ENCODE assay signal across 8 cellular contexts in genomic region chr1:28329395-28330153, GRCh38. TPM values are rescaled to one million over a fixed set of nuclear protein-coding genes. Genes with fewer than 3 reads are reported as not detected.
DNase-seq lines count a peak whose midpoint lies in the region; ATAC-seq and TF ChIP-seq lines count a peak whose summit lies in the region.

No MANE protein-coding gene starts in this region.

- no peak overlapping the region for H2BK12ac ChIP-seq in neuronal stem cell (ENCODE audit: low read length)

- peak overlapping the region; percentile 14; the same call in 1 of the 2 replicates for H3K23ac ChIP-seq in IMR-90 (ENCODE audit: low read depth, low read length)
- no peak overlapping the region for H3K23ac ChIP-seq in neuronal stem cell (ENCODE audit: low read depth, low read length, poor library complexity)

- peak overlapping the region; percentile 1 for H4K5ac ChIP-seq in IMR-90 (ENCODE audit: low read depth, low read length)

- TF ChIP-seq RAD21 in IMR-90 (IDR thresholded peaks at IDR 0.05; ENCODE audit: low read length) = no peak

- peak overlapping the region; percentile 96 for H3K56ac ChIP-seq in IMR-90 (ENCODE audit: extremely low read depth, insufficient read depth, low read length)

- H3K18ac ChIP-seq in IMR-90 (ENCODE audit: low read depth, low read length) (no peak overlapping the region), neuronal stem cell (ENCODE audit: low read length) (no peak overlapping the region)

- dilution Hi-C loops in IMR-90 (cut with HindIII; ENCODE audit: low sequenced_read_pairs, unreplicated experiment) = no loop called here

- H2AK9ac ChIP-seq in IMR-90 (replicated peaks; ENCODE audit: low read depth, low read length, poor library complexity) = peak overlapping the region; percentile 94

- H2BK15ac ChIP-seq in IMR-90 (ENCODE audit: low read depth, low read length) = no peak overlapping the region; the same call in 2 of the 3 replicates
- H2BK15ac ChIP-seq in neuronal stem cell (ENCODE audit: low read length) = no peak overlapping the region

- peaks cover 11 to 24% of the 10 kb centered on the region in 2 experiments for H3K79me1 ChIP-seq in IMR-90 (ENCODE audit: low read depth in 1 of 2, low read length in 2 of 2)
- peaks cover 6% of the 10 kb centered on the region for H3K79me1 ChIP-seq in neuronal stem cell (ENCODE audit: low read depth, low read length)

- CTCF ChIA-PET in IMR-90 (lab: Yijun Ruan, JAX) = interaction anchor here (0.5 to 1.7 kb wide), 3 partner anchors 11 to 106 kb away, joined by 3 to 7 read pairs (median 3); no protein-coding TSS in a partner anchor
- CTCF ChIA-PET in activated CD4-positive, alpha-beta memory T cell treated with anti-CD3 and anti-CD28 coated beads for 36 hours (lab: Charles Lee) = interaction anchor here (0.6 to 5.6 kb wide), 6 partner anchors 12 to 421 kb away, joined by 3 to 50 read pairs (median 4); no protein-coding TSS in a partner anchor

- peak overlapping the region; percentile 63 for H3K4me2 ChIP-seq in IMR-90 (ENCODE audit: low read depth, low read length)
- peak overlapping the region; percentile 66 for H3K4me2 ChIP-seq in neuronal stem cell (ENCODE audit: insufficient read depth, low read length, poor library complexity, severe bottlenecking)

- no peaks in the 10 kb centered on the region for H4K20me1 ChIP-seq in IMR-90 (ENCODE audit: insufficient read depth, low read length)

- H3K27ac ChIP-seq in IMR-90 (ENCODE audit: insufficient read depth, low read length) (peak overlapping the region; percentile 72), esophagus (ENCODE audit: low read depth in 2 of 2, low read length in 1 of 2) (peak overlapping the region; percentile 93 to 95), neuronal stem cell (replicated peaks; ENCODE audit: low read length) (no peak overlapping the region), transverse colon (peak overlapping the region; percentile 85 to 97 (median 92))

- H3K9ac ChIP-seq in IMR-90 (ENCODE audit: low read depth, low read length) (peak overlapping the region; percentile 94), neuronal stem cell (ENCODE audit: low read depth, low read length, poor library complexity) (no peak overlapping the region)

- H3K9me3 ChIP-seq in IMR-90 (ENCODE audit: control insufficient read depth, insufficient read depth, low read length) (no peaks in the 10 kb centered on the region), esophagus (ENCODE audit: control insufficient read depth in 2 of 2, insufficient read depth in 1 of 2, low read depth in 1 of 2, low read length in 1 of 2) (no peaks in the 10 kb centered on the region), neuronal stem cell (replicated peaks in 1 of 2; ENCODE audit: control insufficient read depth in 2 of 2, insufficient read depth in 1 of 2, low read depth in 1 of 2, low read length in 2 of 2) (no peaks in the 10 kb centered on the region), transverse colon (no peaks in the 10 kb centered on the region)

- H2BK20ac ChIP-seq in IMR-90 (ENCODE audit: low read depth, low read length) = no peak overlapping the region

- BruUV-seq in IMR-90 (replicated peaks; lab: Mats Ljungman, UMichigan) = no TSS peak

- peak overlapping the region; percentile 96 for H3K27ac Mint-ChIP-seq in activated CD4-positive, alpha-beta memory T cell treated with anti-CD3 and anti-CD28 coated beads for 36 hours

- H3K27me3 Mint-ChIP-seq in activated CD4-positive, alpha-beta memory T cell treated with anti-CD3 and anti-CD28 coated beads for 36 hours = peaks cover 1% of the 10 kb centered on the region

- POLR2A ChIA-PET in IMR-90 (lab: Charles Lee; ENCODE audit: unreplicated experiment) = interaction anchor here (0.7 to 1.2 kb wide), 5 partner anchors 13 to 44 kb away, joined by 3 to 24 read pairs (median 4); no protein-coding TSS in a partner anchor
- POLR2A ChIA-PET in activated CD4-positive, alpha-beta memory T cell treated with anti-CD3 and anti-CD28 coated beads for 36 hours (lab: Charles Lee) = interaction anchor here (0.9 to 4.1 kb wide), 17 partner anchors 25 to 557 kb away, joined by 3 to 32 read pairs (median 5); partner anchors contain the start of genes ATP5IF1, EYA3, RCC1 and RNU11

- H3K9me3 Mint-ChIP-seq in activated CD4-positive, alpha-beta memory T cell treated with anti-CD3 and anti-CD28 coated beads for 36 hours = no peaks in the 10 kb centered on the region

- peaks cover 33% of the 10 kb centered on the region for H3K36me3 Mint-ChIP-seq in activated CD4-positive, alpha-beta memory T cell treated with anti-CD3 and anti-CD28 coated beads for 36 hours

- H3K4me1 Mint-ChIP-seq in activated CD4-positive, alpha-beta memory T cell treated with anti-CD3 and anti-CD28 coated beads for 36 hours (ENCODE audit: low read depth) = peaks cover 28% of the 10 kb centered on the region

- no peaks in the 10 kb centered on the region for H3K9me1 ChIP-seq in IMR-90 (ENCODE audit: insufficient read depth, low read length)

- peak overlapping the region; percentile 75 for H2AFZ ChIP-seq in IMR-90 (replicated peaks; ENCODE audit: low read length, poor library complexity)
- peak overlapping the region; percentile 89 for H2AFZ ChIP-seq in neuronal stem cell (ENCODE audit: low read length)

- H2AK5ac ChIP-seq in IMR-90 (ENCODE audit: low read depth, low read length) (peak overlapping the region; percentile 91), neuronal stem cell (ENCODE audit: low read depth, low read length) (peak overlapping the region; percentile 6)

- H4K91ac ChIP-seq in IMR-90 (ENCODE audit: insufficient read depth, low read depth, low read length) = peak overlapping the region; percentile 7; the same call in 1 of the 2 replicates
- H4K91ac ChIP-seq in neuronal stem cell (ENCODE audit: low read depth, low read length, poor library complexity) = no peak overlapping the region

- in situ Hi-C loops in IMR-90 (cut with MboI; ENCODE audit: low sequenced_read_pairs) = no loop called here
- in situ Hi-C loops in transverse colon (cut with MboI; ENCODE audit: low pct_ligation_motif_present in 1 of 4, low pct_unique_long_range_greater_than_20kb in 1 of 4, low sequenced_read_pairs in 3 of 4) = loop anchor here in 2 of 4 donors (10.0 kb wide), 1 partner anchor 75 kb away; the partner anchor contains the start of gene SESN2 (in 2 of the 2)

- H3K14ac ChIP-seq in IMR-90 (replicated peaks; ENCODE audit: low read depth, low read length) = peak overlapping the region; percentile 80
- H3K14ac ChIP-seq in neuronal stem cell (ENCODE audit: low read length) = no peak overlapping the region

- H3K4me1 ChIP-seq in IMR-90 (ENCODE audit: control insufficient read depth, insufficient read depth, low read length) (no peaks in the 10 kb centered on the region), esophagus (ENCODE audit: control insufficient read depth in 2 of 2, insufficient read depth in 2 of 2, low read length in 1 of 2) (peaks cover 0 to 3% of the 10 kb centered on the region in 2 donors), neuronal stem cell (ENCODE audit: control insufficient read depth in 2 of 2, insufficient read depth in 1 of 2, low read depth in 1 of 2, low read length in 2 of 2) (peaks cover 3 to 5% of the 10 kb centered on the region in 2 donors), transverse colon (peaks cover 7 to 46% (median 32%) of the 10 kb centered on the region in 4 donors)

- H3K36me3 ChIP-seq in IMR-90 (ENCODE audit: control insufficient read depth, insufficient read depth, low read length) (peaks cover 15% of the 10 kb centered on the region), esophagus (ENCODE audit: control insufficient read depth in 2 of 2, insufficient read depth in 2 of 2, low read length in 1 of 2) (peaks cover 3 to 11% of the 10 kb centered on the region in 2 donors), neuronal stem cell (replicated peaks in 1 of 2; ENCODE audit: control insufficient read depth in 2 of 2, insufficient read depth in 2 of 2, low read length in 2 of 2) (peaks cover 7 to 41% of the 10 kb centered on the region in 2 donors), transverse colon (peaks cover 0 to 30% (median 9%) of the 10 kb centered on the region in 4 donors)

- H3K27me3 ChIP-seq in IMR-90 (ENCODE audit: control insufficient read depth, insufficient read depth, low read length) = no peaks in the 10 kb centered on the region
- no peaks in the 10 kb centered on the region for H3K27me3 ChIP-seq in esophagus (ENCODE audit: control insufficient read depth in 1 of 2, insufficient read depth in 2 of 2, low read length in 2 of 2)
- no peaks in the 10 kb centered on the region for H3K27me3 ChIP-seq in neuronal stem cell (ENCODE audit: control insufficient read depth in 3 of 3, insufficient read depth in 3 of 3, low read depth in 1 of 3, low read length in 3 of 3)
- no peaks in the 10 kb centered on the region for H3K27me3 ChIP-seq in transverse colon

- H2BK120ac ChIP-seq in IMR-90 (ENCODE audit: low read depth, low read length) = no peak overlapping the region
- H2BK120ac ChIP-seq in neuronal stem cell (ENCODE audit: low read depth, low read length) = no peak overlapping the region

- TF ChIP-seq CTCF in IMR-90 (conservative IDR thresholded peaks at IDR 0.05; ENCODE audit: low read depth, low read length) (0 out of 2 replicates have a peak, but pooled peaks have one; percentile 4), transverse colon (IDR thresholded peaks at IDR 0.05) (peak in 4 of 5 experiments; percentile 8 to 52 (median 27))

- H2BK5ac ChIP-seq in IMR-90 (ENCODE audit: low read depth, low read length, poor library complexity, severe bottlenecking) = no peak overlapping the region
- no peak overlapping the region for H2BK5ac ChIP-seq in neuronal stem cell (ENCODE audit: low read length)

- H3K4me3 ChIP-seq in IMR-90 (ENCODE audit: insufficient read depth, low read depth, low read length) (peak overlapping the region; percentile 60), esophagus (ENCODE audit: low read depth in 1 of 2, low read length in 2 of 2) (peak overlapping the region; percentile 63 to 78), neuronal stem cell (ENCODE audit: low read length in 2 of 2) (peak overlapping the region; percentile 78 to 83), transverse colon (peak overlapping the region; percentile 56 to 84 (median 70))

- intact Hi-C loops in IMR-90 (cut with micrococcal nuclease) (loop anchor here (2.0 kb wide), 1 partner anchor 81 kb away; no protein-coding TSS in a partner anchor), transverse colon (cut with DNase I; ENCODE audit: low total_unique reads) (loop anchor here (10.0 kb wide), 1 partner anchor 75 kb away; the partner anchor contains the start of gene SESN2)
- intact Hi-C loops in activated CD4-positive, alpha-beta memory T cell treated with anti-CD3 and anti-CD28 coated beads for 36 hours (cut with micrococcal nuclease) = loop anchor here (1.0 to 10.0 kb wide), 6 partner anchors 39 to 855 kb away; partner anchors contain the start of genes PHACTR4, SRSF4, TAF12 and TRNAU1AP

- H3K4ac ChIP-seq in IMR-90 (ENCODE audit: low read depth, low read length) (peak overlapping the region; percentile 91), neuronal stem cell (ENCODE audit: low read length) (no peak overlapping the region)

- ATAC-seq in IMR-90 (ENCODE audit: low read depth) (peak; percentile 16), GM18873 (IDR thresholded peaks at IDR 0.05; ENCODE audit: low FRiP score, unreplicated experiment) (no peak)

- H4K8ac ChIP-seq in IMR-90 (ENCODE audit: low read depth in 2 of 2, low read length in 2 of 2) (peak overlapping the region; percentile 93 to 100), neuronal stem cell (ENCODE audit: low read depth, low read length) (no peak overlapping the region)

- no peak for TF ChIP-seq POLR2A in IMR-90 (IDR thresholded peaks at IDR 0.05; ENCODE audit: low read depth, low read length)
- no peak for TF ChIP-seq POLR2A in transverse colon (IDR thresholded peaks at IDR 0.05)

- no peak for TF ChIP-seq EP300 in transverse colon (IDR thresholded peaks at IDR 0.05; ENCODE audit: low read depth)

- WGBS in IMR-90 (ENCODE audit: extremely low coverage in 2 of 2, insufficient read length in 1 of 2), 2 experiments = 78% methylated on average over 8 of the region's 29 CpGs; no CpG with 5 or more reads in 1 of the 2 experiments
- 37% methylated on average over 29 of the region's 29 CpGs for WGBS in esophagus, 2 donors
- no CpG with 5 or more reads among the region's 29 CpGs for WGBS in neuronal stem cell (ENCODE audit: extremely low coverage in 2 of 2, insufficient read length in 2 of 2, insufficient replicate concordance in 1 of 2), 2 donors
- 33 to 100% methylated on average over 2 to 29 of the region's 29 CpGs for WGBS in transverse colon (ENCODE audit: low coverage in 1 of 2), 2 donors

- H3K4me3 Mint-ChIP-seq in activated CD4-positive, alpha-beta memory T cell treated with anti-CD3 and anti-CD28 coated beads for 36 hours = peak overlapping the region; percentile 93

- DNase-seq in COLO668 (lab: John Stamatoyannopoulos, UW; ENCODE audit: unreplicated experiment) (peak; percentile 51), IMR-90 (peak; percentile 21), neuronal stem cell (ENCODE audit: low spot score) (no peak), transverse colon (peak; percentile 31), NCI-H1694 treated with DMSO at 0.1 percent for 48 hours (lab: John Stamatoyannopoulos, UW) (no peak)
- peak; percentile 59 for DNase-seq in activated CD4-positive, alpha-beta memory T cell treated with anti-CD3 and anti-CD28 coated beads for 36 hours

RNA-seq across cellular contexts. Expression of gene MED18, which starts 0.7 kb away (rescaled TPM):
- total RNA-seq in IMR-90 (2012; rRNA removed) (28.9 and 32.8 TPM in 2 replicates), transverse colon (10 to 100 TPM; 12.1 to 36.3 (median 27.4) TPM)
- polyA plus RNA-seq in IMR-90 (2012; rRNA removed) (12.2 and 12.9 TPM in 2 replicates), esophagus (10 to 100 TPM; 15.1 to 36.6 TPM)
- 8.0 and 8.7 TPM in 2 replicates for polyA plus RNA-seq in IMR-90 (2012; cell fraction: cytosol; rRNA removed)
- polyA plus RNA-seq in IMR-90 (2012; cell fraction: nucleus; rRNA removed; ENCODE audit: low replicate concordance) = 3.9 and 6.0 TPM in 2 replicates
- total RNA-seq in activated CD4-positive, alpha-beta memory T cell treated with anti-CD3 and anti-CD28 coated beads for 36 hours = 10 to 100 TPM; 19.8 to 20.0 TPM
- polyA plus RNA-seq in neuronal stem cell (2013, experiment 1 of 2) = 8.6 TPM
- 7.6 TPM for polyA plus RNA-seq in neuronal stem cell (2013, experiment 2 of 2)

RNA-seq across cellular contexts. Expression of gene PHACTR4, which starts 40.0 kb away (rescaled TPM):
- total RNA-seq in IMR-90 (2012; rRNA removed) (6.9 and 7.5 TPM in 2 replicates), transverse colon (10 to 100 TPM; 31.4 to 51.1 (median 41.6) TPM)
- polyA plus RNA-seq in IMR-90 (2012; rRNA removed) (13.8 and 15.0 TPM in 2 replicates), esophagus (10 to 100 TPM; 32.2 to 52.2 TPM)
- polyA plus RNA-seq in IMR-90 (2012; cell fraction: cytosol; rRNA removed) = 4.2 and 7.4 TPM in 2 replicates
- 6.5 and 21.4 TPM in 2 replicates for polyA plus RNA-seq in IMR-90 (2012; cell fraction: nucleus; rRNA removed; ENCODE audit: low replicate concordance)
- 10 to 100 TPM; 19.5 to 21.5 TPM for total RNA-seq in activated CD4-positive, alpha-beta memory T cell treated with anti-CD3 and anti-CD28 coated beads for 36 hours
- polyA plus RNA-seq in neuronal stem cell (2013, experiment 1 of 2) = 36.4 TPM
- 37.7 TPM for polyA plus RNA-seq in neuronal stem cell (2013, experiment 2 of 2)

Comparison
In these comparisons a context has a peak if more than half of its experiments do, and no peak if none do; other contexts are left out.
1. DNase-seq: peak in COLO668 (single experiment), IMR-90 (single experiment), activated CD4-positive, alpha-beta memory T cell treated with anti-CD3 and anti-CD28 coated beads for 36 hours (single experiment) and transverse colon (single experiment); none in neuronal stem cell (single experiment) and NCI-H1694 treated with DMSO at 0.1 percent for 48 hours (single experiment).
2. Peak in every context shown above with its lines, with median percentiles within 50 percentile points of each other: H3K4me3 ChIP-seq.